In the genomic region with DNA sequence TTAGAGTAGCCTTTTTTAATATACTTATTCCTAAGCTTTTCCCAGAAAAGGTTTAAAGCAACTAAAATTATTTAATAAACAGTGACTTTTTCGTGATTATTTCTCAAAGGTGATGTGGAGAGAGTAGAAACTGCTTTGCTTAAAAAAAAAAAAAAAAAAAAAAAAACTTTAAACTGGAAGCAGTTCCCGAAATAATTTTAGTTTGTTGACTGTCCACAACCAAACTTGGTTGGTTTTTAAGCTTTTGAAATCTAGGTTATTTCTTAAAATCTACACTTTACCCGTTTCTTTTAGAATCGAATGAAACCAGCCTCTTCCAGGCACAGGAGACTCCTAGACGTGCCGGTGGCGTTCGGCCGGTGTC, we compare ENCODE assay signal across 1 cellular context.
TF ChIP-seq lines count a peak whose summit lies in the region.

No MANE protein-coding gene starts in this region.

TF ChIP-seq in GM23338, 12 proteins besides CTCF, POLR2A, EP300 and RAD21 (continued from another document):
- TF ChIP-seq, protein P1, sequence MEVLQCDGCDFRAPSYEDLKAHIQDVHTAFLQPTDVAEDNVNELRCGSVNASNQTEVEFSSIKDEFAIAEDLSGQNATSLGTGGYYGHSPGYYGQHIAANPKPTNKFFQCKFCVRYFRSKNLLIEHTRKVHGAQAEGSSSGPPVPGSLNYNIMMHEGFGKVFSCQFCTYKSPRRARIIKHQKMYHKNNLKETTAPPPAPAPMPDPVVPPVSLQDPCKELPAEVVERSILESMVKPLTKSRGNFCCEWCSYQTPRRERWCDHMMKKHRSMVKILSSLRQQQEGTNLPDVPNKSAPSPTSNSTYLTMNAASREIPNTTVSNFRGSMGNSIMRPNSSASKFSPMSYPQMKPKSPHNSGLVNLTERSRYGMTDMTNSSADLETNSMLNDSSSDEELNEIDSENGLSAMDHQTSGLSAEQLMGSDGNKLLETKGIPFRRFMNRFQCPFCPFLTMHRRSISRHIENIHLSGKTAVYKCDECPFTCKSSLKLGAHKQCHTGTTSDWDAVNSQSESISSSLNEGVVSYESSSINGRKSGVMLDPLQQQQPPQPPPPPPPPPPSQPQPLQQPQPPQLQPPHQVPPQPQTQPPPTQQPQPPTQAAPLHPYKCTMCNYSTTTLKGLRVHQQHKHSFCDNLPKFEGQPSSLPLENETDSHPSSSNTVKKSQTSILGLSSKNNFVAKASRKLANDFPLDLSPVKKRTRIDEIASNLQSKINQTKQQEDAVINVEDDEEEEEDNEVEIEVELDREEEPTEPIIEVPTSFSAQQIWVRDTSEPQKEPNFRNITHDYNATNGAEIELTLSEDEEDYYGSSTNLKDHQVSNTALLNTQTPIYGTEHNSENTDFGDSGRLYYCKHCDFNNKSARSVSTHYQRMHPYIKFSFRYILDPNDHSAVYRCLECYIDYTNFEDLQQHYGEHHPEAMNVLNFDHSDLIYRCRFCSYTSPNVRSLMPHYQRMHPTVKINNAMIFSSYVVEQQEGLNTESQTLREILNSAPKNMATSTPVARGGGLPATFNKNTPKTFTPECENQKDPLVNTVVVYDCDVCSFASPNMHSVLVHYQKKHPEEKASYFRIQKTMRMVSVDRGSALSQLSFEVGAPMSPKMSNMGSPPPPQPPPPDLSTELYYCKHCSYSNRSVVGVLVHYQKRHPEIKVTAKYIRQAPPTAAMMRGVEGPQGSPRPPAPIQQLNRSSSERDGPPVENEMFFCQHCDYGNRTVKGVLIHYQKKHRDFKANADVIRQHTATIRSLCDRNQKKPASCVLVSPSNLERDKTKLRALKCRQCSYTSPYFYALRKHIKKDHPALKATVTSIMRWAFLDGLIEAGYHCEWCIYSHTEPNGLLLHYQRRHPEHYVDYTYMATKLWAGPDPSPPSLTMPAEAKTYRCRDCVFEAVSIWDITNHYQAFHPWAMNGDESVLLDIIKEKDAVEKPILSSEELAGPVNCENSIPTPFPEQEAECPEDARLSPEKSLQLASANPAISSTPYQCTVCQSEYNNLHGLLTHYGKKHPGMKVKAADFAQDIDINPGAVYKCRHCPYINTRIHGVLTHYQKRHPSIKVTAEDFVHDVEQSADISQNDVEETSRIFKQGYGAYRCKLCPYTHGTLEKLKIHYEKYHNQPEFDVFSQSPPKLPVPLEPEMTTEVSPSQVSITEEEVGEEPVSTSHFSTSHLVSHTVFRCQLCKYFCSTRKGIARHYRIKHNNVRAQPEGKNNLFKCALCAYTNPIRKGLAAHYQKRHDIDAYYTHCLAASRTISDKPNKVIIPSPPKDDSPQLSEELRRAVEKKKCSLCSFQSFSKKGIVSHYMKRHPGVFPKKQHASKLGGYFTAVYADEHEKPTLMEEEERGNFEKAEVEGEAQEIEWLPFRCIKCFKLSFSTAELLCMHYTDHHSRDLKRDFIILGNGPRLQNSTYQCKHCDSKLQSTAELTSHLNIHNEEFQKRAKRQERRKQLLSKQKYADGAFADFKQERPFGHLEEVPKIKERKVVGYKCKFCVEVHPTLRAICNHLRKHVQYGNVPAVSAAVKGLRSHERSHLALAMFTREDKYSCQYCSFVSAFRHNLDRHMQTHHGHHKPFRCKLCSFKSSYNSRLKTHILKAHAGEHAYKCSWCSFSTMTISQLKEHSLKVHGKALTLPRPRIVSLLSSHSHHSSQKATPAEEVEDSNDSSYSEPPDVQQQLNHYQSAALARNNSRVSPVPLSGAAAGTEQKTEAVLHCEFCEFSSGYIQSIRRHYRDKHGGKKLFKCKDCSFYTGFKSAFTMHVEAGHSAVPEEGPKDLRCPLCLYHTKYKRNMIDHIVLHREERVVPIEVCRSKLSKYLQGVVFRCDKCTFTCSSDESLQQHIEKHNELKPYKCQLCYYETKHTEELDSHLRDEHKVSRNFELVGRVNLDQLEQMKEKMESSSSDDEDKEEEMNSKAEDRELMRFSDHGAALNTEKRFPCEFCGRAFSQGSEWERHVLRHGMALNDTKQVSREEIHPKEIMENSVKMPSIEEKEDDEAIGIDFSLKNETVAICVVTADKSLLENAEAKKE (CRISPR knock-in tag; IDR thresholded peaks at IDR 0.05): no peak
- no peak for TF ChIP-seq POLR2AphosphoS5 (IDR thresholded peaks at IDR 0.05; ENCODE audit: low read depth)
- TF ChIP-seq REST (IDR thresholded peaks at IDR 0.05; ENCODE audit: unreplicated experiment): no peak
- no peak for TF ChIP-seq JUNB (IDR thresholded peaks at IDR 0.05; ENCODE audit: unreplicated experiment)
- TF ChIP-seq, protein P2, sequence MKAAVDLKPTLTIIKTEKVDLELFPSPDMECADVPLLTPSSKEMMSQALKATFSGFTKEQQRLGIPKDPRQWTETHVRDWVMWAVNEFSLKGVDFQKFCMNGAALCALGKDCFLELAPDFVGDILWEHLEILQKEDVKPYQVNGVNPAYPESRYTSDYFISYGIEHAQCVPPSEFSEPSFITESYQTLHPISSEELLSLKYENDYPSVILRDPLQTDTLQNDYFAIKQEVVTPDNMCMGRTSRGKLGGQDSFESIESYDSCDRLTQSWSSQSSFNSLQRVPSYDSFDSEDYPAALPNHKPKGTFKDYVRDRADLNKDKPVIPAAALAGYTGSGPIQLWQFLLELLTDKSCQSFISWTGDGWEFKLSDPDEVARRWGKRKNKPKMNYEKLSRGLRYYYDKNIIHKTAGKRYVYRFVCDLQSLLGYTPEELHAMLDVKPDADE (IDR thresholded peaks at IDR 0.05): no peak
- TF ChIP-seq EZH2 (IDR thresholded peaks at IDR 0.05; ENCODE audit: low read depth, unreplicated experiment): no peak
- no peak for TF ChIP-seq ZNF114 (CRISPR knock-in tag; IDR thresholded peaks at IDR 0.05)
TF ChIP-seq in GM23338: peak in this region for 0.
